ENCODE assay signal across 1 cellular context in the genomic region with DNA sequence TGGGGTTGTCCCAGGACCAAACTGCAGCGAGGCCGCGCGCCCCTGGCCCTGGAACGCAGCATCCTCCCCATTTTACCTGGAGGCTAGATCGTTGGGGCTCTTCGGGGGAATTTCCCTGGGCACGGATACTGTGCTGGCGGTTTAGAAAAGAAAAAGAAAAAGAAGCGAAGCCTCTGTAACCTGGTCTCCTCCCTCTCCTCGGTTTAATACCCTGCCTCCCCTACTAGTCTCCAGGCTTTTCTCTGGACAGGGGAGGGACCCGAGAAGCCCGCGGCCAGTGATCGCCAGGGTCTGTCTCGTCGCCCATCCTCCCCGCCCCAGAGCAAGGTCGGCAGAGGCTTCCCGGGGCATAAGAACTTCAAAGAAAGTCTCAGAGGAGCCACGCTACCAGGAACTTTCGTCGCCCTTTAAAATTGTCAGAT.
TF ChIP-seq lines count a peak whose summit lies in the region.

No MANE protein-coding gene starts in this region.

TF ChIP-seq in GM12891, 5 proteins besides CTCF, POLR2A, EP300 and RAD21:
- no peak for TF ChIP-seq POLR2AphosphoS5 (IDR thresholded peaks at IDR 0.05; ENCODE audit: low read depth, low read length)
- TF ChIP-seq PAX5 (IDR thresholded peaks at IDR 0.05; ENCODE audit: insufficient read depth, low read length, severe bottlenecking): no peak
- no peak for TF ChIP-seq SPI1 (IDR thresholded peaks at IDR 0.05; ENCODE audit: low read depth, low read length)
- TF ChIP-seq TAF1 (IDR thresholded peaks at IDR 0.05; ENCODE audit: low read depth, low read length): no peak
- no peak for TF ChIP-seq POU2F2 (IDR thresholded peaks at IDR 0.05; ENCODE audit: low read depth, low read length)
